Comparison of ENCODE assay signal across 25 cellular contexts in the genomic region with DNA sequence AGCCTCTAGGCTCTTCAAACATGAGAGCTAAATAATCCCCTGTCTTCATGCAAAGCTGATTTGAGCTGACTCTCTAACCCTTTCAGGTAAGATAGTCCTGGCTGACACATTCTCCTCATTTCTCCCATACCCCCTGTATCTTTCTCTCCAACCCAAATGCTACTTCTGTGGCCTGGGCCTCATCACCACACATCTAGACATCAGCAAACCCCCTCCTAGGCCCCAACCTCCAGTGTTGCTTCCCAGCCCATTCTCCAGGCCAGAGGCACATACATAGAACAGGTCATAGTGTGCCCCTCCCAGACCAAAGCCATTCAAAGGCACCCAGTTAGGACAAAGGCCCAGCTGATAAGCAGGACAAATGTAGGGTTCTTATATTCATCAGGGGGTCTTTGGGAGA.
"Had no signal": no experiment of that assay in that cellular context is flagged by ENCODE, and none has a peak within 500 bp of the region (broad histone marks: within the 10 kb centered on the region; RNA-seq: fewer than 3 reads in every experiment).

No MANE protein-coding gene starts in this region.

- H3K4me1 ChIP-seq: breast epithelium, colonic mucosa, left ventricle myocardium inferior, spleen had no signal

- H3K9ac ChIP-seq: SK-N-SH had no signal

- H3K36me3 ChIP-seq: breast epithelium, colonic mucosa, left ventricle myocardium inferior, spleen had no signal

- H3K4me2 ChIP-seq: SK-N-SH had no signal

- H3K27ac Mint-ChIP-seq: activated CD4-positive, alpha-beta T cell treated with anti-CD3 and anti-CD28 coated beads, Interleukin-2, amount 10 ng/mL, durations not matched to agents 24 days and 14 days; activated CD8-positive, alpha-beta T cell treated with anti-CD3 and anti-CD28 coated beads, Interleukin-2, amount 10 ng/mL, durations not matched to agents 7 days and 5 days; activated naive CD8-positive, alpha-beta T cell treated with anti-CD3 and anti-CD28 coated beads for 36 hours; activated T-cell treated with anti-CD3 and anti-CD28 coated beads, Interleukin-2, amount 50 U/mL, for 24 hours; activated T-helper 17 cell treated with anti-CD3 and anti-CD28 coated beads, Interleukin-2, amount 50 U/mL, for 72 hours; immature natural killer cell; nephron; progenitor cell of endocrine pancreas; T-helper 2 cell treated with Interferon-gamma antibody and Interleukin-4, amounts not matched to agents 5 μg/mL and 100 μg/mL, for 36 hours had no signal

- H3K9me3 ChIP-seq: breast epithelium, colonic mucosa, SK-N-SH, testis had no signal

- H3K9me3 Mint-ChIP-seq: activated CD4-positive, alpha-beta T cell treated with anti-CD3 and anti-CD28 coated beads, Interleukin-2, amount 10 ng/mL, durations not matched to agents 24 days and 14 days; activated T-cell treated with anti-CD3 and anti-CD28 coated beads, Interleukin-2, amount 50 U/mL, for 24 hours; activated T-helper 17 cell treated with anti-CD3 and anti-CD28 coated beads, Interleukin-2, amount 50 U/mL, for 72 hours; immature natural killer cell; T-helper 2 cell treated with Interferon-gamma antibody and Interleukin-4, amounts not matched to agents 5 μg/mL and 100 μg/mL, for 36 hours had no signal

- ATAC-seq: activated CD4-positive, CD25-positive, alpha-beta regulatory T cell treated with anti-CD3 and anti-CD28 coated beads, Interleukin-2, amount 50 U/mL, for 24 hours; activated CD8-positive, alpha-beta T cell treated with anti-CD3 and anti-CD28 coated beads, Interleukin-2, amount 10 ng/mL, durations not matched to agents 7 days and 5 days; activated T-helper 17 cell treated with anti-CD3 and anti-CD28 coated beads, Interleukin-2, amount 50 U/mL, for 72 hours had no signal

- H3K36me3 Mint-ChIP-seq: activated naive CD8-positive, alpha-beta T cell treated with anti-CD3 and anti-CD28 coated beads for 36 hours; immature natural killer cell had no signal

- H3K27ac ChIP-seq: breast epithelium, colonic mucosa, epithelial cell of prostate, left ventricle myocardium inferior, spleen, testis had no signal

- H3K4me1 Mint-ChIP-seq: activated CD4-positive, alpha-beta T cell treated with anti-CD3 and anti-CD28 coated beads, Interleukin-2, amount 10 ng/mL, durations not matched to agents 24 days and 14 days; activated naive CD8-positive, alpha-beta T cell treated with anti-CD3 and anti-CD28 coated beads for 36 hours; activated T-helper 17 cell treated with anti-CD3 and anti-CD28 coated beads, Interleukin-2, amount 50 U/mL, for 72 hours; immature natural killer cell had no signal

- DNase-seq: activated CD4-positive, alpha-beta T cell treated with anti-CD3 and anti-CD28 coated beads, Interleukin-2, amount 10 ng/mL, durations not matched to agents 24 days and 14 days; activated CD8-positive, alpha-beta T cell treated with anti-CD3 and anti-CD28 coated beads, Interleukin-2, amount 10 ng/mL, durations not matched to agents 7 days and 5 days; activated naive CD4-positive, alpha-beta T cell treated with Interleukin-2 at 50 U/mL for 16 hours; activated naive CD8-positive, alpha-beta T cell treated with anti-CD3 and anti-CD28 coated beads for 36 hours; activated T-cell treated with anti-CD3 and anti-CD28 coated beads, Interleukin-2, amount 50 U/mL, for 24 hours; colonic mucosa; immature natural killer cell; kidney glomerular epithelial cell; left ventricle myocardium inferior; mammary epithelial cell; midbrain; retina; SK-N-SH; spleen; stimulated activated CD4-positive, alpha-beta T cell treated with anti-CD3 and anti-CD28 coated beads, Interleukin-4, amount 100 ng/mL, for 1 hour; stimulated activated naive CD4-positive, alpha-beta T cell; testis had no signal

- H3K9me2 ChIP-seq: SK-N-SH had no signal

- H3K4me3 ChIP-seq: breast epithelium, colonic mucosa, dorsolateral prefrontal cortex, left ventricle myocardium inferior, spleen, testis had no signal

- H3K4me3 Mint-ChIP-seq: activated CD4-positive, alpha-beta T cell treated with anti-CD3 and anti-CD28 coated beads, Interleukin-2, amount 10 ng/mL, durations not matched to agents 24 days and 14 days; activated CD8-positive, alpha-beta T cell treated with anti-CD3 and anti-CD28 coated beads, Interleukin-2, amount 10 ng/mL, durations not matched to agents 7 days and 5 days; activated naive CD8-positive, alpha-beta T cell treated with anti-CD3 and anti-CD28 coated beads for 36 hours; activated T-cell treated with anti-CD3 and anti-CD28 coated beads, Interleukin-2, amount 50 U/mL, for 24 hours; activated T-helper 17 cell treated with anti-CD3 and anti-CD28 coated beads, Interleukin-2, amount 50 U/mL, for 72 hours; immature natural killer cell; nephron; T-helper 2 cell treated with Interferon-gamma antibody and Interleukin-4, amounts not matched to agents 5 μg/mL and 100 μg/mL, for 36 hours had no signal

- H3K27me3 ChIP-seq: breast epithelium, colonic mucosa, testis had no signal
